24 cellular contexts compared by ENCODE assay signal in the genomic region with DNA sequence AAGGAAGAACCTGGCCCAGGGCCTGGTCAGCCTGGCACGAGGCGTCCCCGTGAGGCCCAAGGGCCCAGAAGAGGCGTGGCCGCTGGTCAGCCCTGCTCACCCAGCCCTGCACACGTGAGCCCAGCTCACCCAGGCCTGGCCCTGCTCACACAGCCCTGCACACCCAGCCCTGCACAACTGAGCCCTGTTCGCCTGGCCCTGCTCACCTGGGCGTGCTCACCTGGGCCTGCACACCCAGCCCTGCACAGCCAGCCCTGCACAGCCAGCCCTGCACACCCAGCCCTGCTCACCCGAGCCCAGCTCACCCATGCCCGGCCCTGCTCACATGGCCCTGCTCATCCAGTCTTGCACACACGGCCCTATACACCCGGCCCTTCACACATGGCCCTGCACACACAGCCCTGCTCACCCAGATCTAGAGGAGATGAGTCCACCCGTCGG. TPM values are rescaled to one million over a fixed set of nuclear protein-coding genes. Genes with fewer than 3 reads are reported as not detected.
DNase-seq lines count a peak whose midpoint lies in the region; ATAC-seq and TF ChIP-seq lines count a peak whose summit lies in the region.
"Had no signal": no experiment of that assay in that cellular context is flagged by ENCODE, and none has a peak within 500 bp of the region (broad histone marks: within the 10 kb centered on the region; RNA-seq: fewer than 3 reads in every experiment).

No MANE protein-coding gene starts in this region.

- peaks cover 2% of the 10 kb centered on the region; the same call in 1 of the 2 replicates for H3K36me3 Mint-ChIP-seq in WTC11

- no peaks in the 10 kb centered on the region for H3K4me1 Mint-ChIP-seq in WTC11

- no peak overlapping the region for H3K27ac ChIP-seq in psoas muscle
- H3K27ac ChIP-seq: breast epithelium, colonic mucosa, esophagus muscularis mucosa, hepatocyte, SK-N-MC had no signal

- TF ChIP-seq CTCF in WTC11 (IDR thresholded peaks at IDR 0.05) (no peak), psoas muscle (IDR thresholded peaks at IDR 0.05) (no peak)

- DNase-seq in WTC11 (ENCODE audit: low spot score) (peak; percentile 3), Right ventricle myocardium superior (peak; percentile 50), medulla oblongata (ENCODE audit: extremely low spot score) (peak; percentile 1), psoas muscle (peak; percentile 11 to 28), RKO (ENCODE audit: low spot score) (no peak), RPMI8226 (no peak)
- DNase-seq: activated CD4-positive, alpha-beta T cell treated with anti-CD3 and anti-CD28 coated beads, Interleukin-2, amount 50 U/mL, for 1 hour; activated naive CD4-positive, alpha-beta T cell treated with Interleukin-2 at 50 U/mL for 16 hours; amniotic stem cell; CD4-positive, CD25-positive, alpha-beta regulatory T cell; colonic mucosa; foreskin melanocyte; Kasumi-1; mammary epithelial cell; NCI-H524 treated with DMSO at 0.1 percent for 48 hours; stimulated activated CD8-positive, alpha-beta memory T cell treated with anti-CD3 and anti-CD28 coated beads, Interleukin-4, amount 100 ng/mL, for 48 hours; trophoblast cell had no signal

- no peaks in the 10 kb centered on the region for H3K9me3 ChIP-seq in psoas muscle
- H3K9me3 ChIP-seq: breast epithelium, colonic mucosa, esophagus muscularis mucosa had no signal

- no peak overlapping the region for H3K27ac Mint-ChIP-seq in WTC11
- H3K27ac Mint-ChIP-seq: CD4-positive, CD25-positive, alpha-beta regulatory T cell; T-helper 17 cell had no signal

- no peak overlapping the region for H3K4me3 ChIP-seq in psoas muscle
- H3K4me3 ChIP-seq: colonic mucosa, hepatocyte, SK-N-MC had no signal

- CTCF ChIA-PET in WTC11 (lab: Charles Lee): no interaction called here

- no peaks in the 10 kb centered on the region for H3K36me3 ChIP-seq in psoas muscle (ENCODE audit: insufficient read depth in 1 of 2, low read depth in 1 of 2)
- H3K36me3 ChIP-seq: breast epithelium, colonic mucosa had no signal

- H3K4me1 ChIP-seq in psoas muscle: no peaks in the 10 kb centered on the region
- H3K4me1 ChIP-seq: breast epithelium, colonic mucosa had no signal

- intact Hi-C loops in Right ventricle myocardium superior (cut with DNase I) (no loop called here), psoas muscle (cut with DNase I) (loop anchor here in 1 of 2 donors (10.0 kb wide), 1 partner anchor 84 kb away; no protein-coding TSS in a partner anchor)

- POLR2A ChIA-PET in WTC11 (lab: Charles Lee): no interaction called here

- no peak overlapping the region for H3K4me3 Mint-ChIP-seq in WTC11
- H3K4me3 Mint-ChIP-seq: CD4-positive, CD25-positive, alpha-beta regulatory T cell; T-helper 17 cell had no signal

- peaks cover 0 to 31% (median 15%) of the 10 kb centered on the region in 3 donors for H3K27me3 ChIP-seq in psoas muscle (ENCODE audit: insufficient read depth in 3 of 3, low read length in 2 of 3)
- H3K27me3 ChIP-seq: hepatocyte had no signal

- no peaks in the 10 kb centered on the region for H3K9me3 Mint-ChIP-seq in WTC11
- H3K9me3 Mint-ChIP-seq: CD4-positive, CD25-positive, alpha-beta regulatory T cell had no signal

- ATAC-seq in WTC11: no peak
- ATAC-seq in Right ventricle myocardium superior (ENCODE audit: poor library complexity): peak; percentile 44
- ATAC-seq in psoas muscle: no peak
- ATAC-seq in HG03521 (IDR thresholded peaks at IDR 0.05; ENCODE audit: unreplicated experiment): no peak
- no peak for ATAC-seq in GM21723 (IDR thresholded peaks at IDR 0.05; ENCODE audit: unreplicated experiment)
- ATAC-seq: T-helper 17 cell had no signal

- no peaks in the 10 kb centered on the region for H3K27me3 Mint-ChIP-seq in WTC11 (ENCODE audit: low read depth)
- H3K27me3 Mint-ChIP-seq: CD4-positive, CD25-positive, alpha-beta regulatory T cell had no signal

- WGBS in psoas muscle, 3 donors: 90 to 93% (median 92%) methylated on average over 14 of the region's 14 CpGs

TF ChIP-seq in WTC11, 78 proteins besides CTCF, POLR2A, EP300 and RAD21 (continues in another document):
- no peak for TF ChIP-seq USF1 (CRISPR knock-in tag; IDR thresholded peaks at IDR 0.05)
- TF ChIP-seq EMX1 (CRISPR knock-in tag; IDR thresholded peaks at IDR 0.05): no peak
- TF ChIP-seq, protein P1, sequence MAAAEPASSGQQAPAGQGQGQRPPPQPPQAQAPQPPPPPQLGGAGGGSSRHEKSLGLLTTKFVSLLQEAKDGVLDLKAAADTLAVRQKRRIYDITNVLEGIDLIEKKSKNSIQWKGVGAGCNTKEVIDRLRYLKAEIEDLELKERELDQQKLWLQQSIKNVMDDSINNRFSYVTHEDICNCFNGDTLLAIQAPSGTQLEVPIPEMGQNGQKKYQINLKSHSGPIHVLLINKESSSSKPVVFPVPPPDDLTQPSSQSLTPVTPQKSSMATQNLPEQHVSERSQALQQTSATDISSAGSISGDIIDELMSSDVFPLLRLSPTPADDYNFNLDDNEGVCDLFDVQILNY (CRISPR knock-in tag; IDR thresholded peaks at IDR 0.05): no peak
- TF ChIP-seq CREM (CRISPR knock-in tag; IDR thresholded peaks at IDR 0.05): no peak
- no peak for TF ChIP-seq ELF4 (CRISPR knock-in tag; IDR thresholded peaks at IDR 0.05; ENCODE audit: low read depth)
- TF ChIP-seq IRF2 (CRISPR knock-in tag; IDR thresholded peaks at IDR 0.05; ENCODE audit: borderline replicate concordance, low read depth): no peak
- TF ChIP-seq SOX15 (CRISPR knock-in tag; IDR thresholded peaks at IDR 0.05): no peak
- TF ChIP-seq, protein P2, sequence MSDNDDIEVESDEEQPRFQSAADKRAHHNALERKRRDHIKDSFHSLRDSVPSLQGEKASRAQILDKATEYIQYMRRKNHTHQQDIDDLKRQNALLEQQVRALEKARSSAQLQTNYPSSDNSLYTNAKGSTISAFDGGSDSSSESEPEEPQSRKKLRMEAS (CRISPR knock-in tag; IDR thresholded peaks at IDR 0.05): no peak
- TF ChIP-seq PRRX2 (CRISPR knock-in tag; IDR thresholded peaks at IDR 0.05): no peak
- TF ChIP-seq, protein P3, sequence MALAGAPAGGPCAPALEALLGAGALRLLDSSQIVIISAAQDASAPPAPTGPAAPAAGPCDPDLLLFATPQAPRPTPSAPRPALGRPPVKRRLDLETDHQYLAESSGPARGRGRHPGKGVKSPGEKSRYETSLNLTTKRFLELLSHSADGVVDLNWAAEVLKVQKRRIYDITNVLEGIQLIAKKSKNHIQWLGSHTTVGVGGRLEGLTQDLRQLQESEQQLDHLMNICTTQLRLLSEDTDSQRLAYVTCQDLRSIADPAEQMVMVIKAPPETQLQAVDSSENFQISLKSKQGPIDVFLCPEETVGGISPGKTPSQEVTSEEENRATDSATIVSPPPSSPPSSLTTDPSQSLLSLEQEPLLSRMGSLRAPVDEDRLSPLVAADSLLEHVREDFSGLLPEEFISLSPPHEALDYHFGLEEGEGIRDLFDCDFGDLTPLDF (CRISPR knock-in tag; IDR thresholded peaks at IDR 0.05): no peak
- TF ChIP-seq, protein P4, sequence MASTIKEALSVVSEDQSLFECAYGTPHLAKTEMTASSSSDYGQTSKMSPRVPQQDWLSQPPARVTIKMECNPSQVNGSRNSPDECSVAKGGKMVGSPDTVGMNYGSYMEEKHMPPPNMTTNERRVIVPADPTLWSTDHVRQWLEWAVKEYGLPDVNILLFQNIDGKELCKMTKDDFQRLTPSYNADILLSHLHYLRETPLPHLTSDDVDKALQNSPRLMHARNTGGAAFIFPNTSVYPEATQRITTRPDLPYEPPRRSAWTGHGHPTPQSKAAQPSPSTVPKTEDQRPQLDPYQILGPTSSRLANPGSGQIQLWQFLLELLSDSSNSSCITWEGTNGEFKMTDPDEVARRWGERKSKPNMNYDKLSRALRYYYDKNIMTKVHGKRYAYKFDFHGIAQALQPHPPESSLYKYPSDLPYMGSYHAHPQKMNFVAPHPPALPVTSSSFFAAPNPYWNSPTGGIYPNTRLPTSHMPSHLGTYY (CRISPR knock-in tag; IDR thresholded peaks at IDR 0.05): no peak
- TF ChIP-seq, protein P5, sequence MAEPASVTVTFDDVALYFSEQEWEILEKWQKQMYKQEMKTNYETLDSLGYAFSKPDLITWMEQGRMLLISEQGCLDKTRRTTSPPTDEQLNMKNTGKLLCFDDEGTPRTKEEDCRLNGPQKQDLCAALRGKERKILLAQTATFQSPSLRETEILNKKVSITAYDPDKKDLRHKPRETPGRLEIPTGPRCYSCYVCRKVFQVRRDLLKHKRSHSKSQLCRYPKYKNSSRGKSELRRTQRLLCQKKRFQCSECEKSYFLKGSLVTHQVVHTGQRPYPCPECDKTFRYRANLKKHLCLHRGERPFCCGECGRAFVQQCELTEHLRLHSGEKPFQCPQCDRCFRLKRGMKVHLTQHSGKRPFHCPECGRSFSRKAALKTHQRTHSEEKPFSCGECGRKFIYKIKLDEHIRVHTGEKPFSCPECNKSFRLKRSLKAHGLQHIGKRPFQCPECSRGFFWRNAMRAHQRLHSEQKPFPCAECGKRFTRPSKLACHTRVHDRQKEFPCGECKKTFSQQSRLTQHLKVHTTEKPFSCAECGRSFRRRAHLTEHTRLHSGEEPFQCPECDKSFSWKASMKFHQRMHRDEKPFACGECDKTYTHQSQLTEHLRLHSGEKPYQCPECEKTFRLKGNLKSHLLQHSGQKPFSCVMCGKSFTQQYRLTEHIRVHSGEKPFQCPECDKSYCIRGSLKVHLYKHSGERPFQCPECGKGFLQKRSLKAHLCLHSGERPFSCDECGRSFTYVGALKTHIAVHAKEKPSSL (CRISPR knock-in tag; conservative IDR thresholded peaks at IDR 0.05): no peak
- TF ChIP-seq TEAD1 (CRISPR knock-in tag; IDR thresholded peaks at IDR 0.05): no peak
- no peak for TF ChIP-seq NFYB (CRISPR knock-in tag; conservative IDR thresholded peaks at IDR 0.05; ENCODE audit: low read depth)

RNA-seq across cellular contexts. Expression of gene ZDHHC11, which starts 2.1 kb away (rescaled TPM):
- total RNA-seq in WTC11 (2021): 21.4 to 37.5 TPM (median 37.3 TPM) in 3 replicates
- 55.6 TPM for total RNA-seq in Right ventricle myocardium superior
- 1 to 10 TPM; 1.6 to 9.4 (median 2.8) TPM for total RNA-seq in psoas muscle
- 1 to 10 TPM in 1 of 3 donors, under 1 TPM in 2; 0.44 to 6.7 (median 0.51) TPM for polyA plus RNA-seq in psoas muscle
- polyA plus RNA-seq: CD4-positive, CD25-positive, alpha-beta regulatory T cell had no signal

RNA-seq across cellular contexts. Expression of gene BRD9, which starts 43.9 kb away (rescaled TPM):
- total RNA-seq in WTC11 (2021): 50.5 to 55.6 TPM (median 50.9 TPM) in 3 replicates
- total RNA-seq in Right ventricle myocardium superior: 28.0 TPM
- total RNA-seq in psoas muscle: 10 to 100 TPM; 21.3 to 28.0 (median 22.3) TPM
- 10 to 100 TPM; 18.7 to 26.6 (median 24.8) TPM for polyA plus RNA-seq in psoas muscle

RNA-seq across cellular contexts. Expression of gene TRIP13, which starts 44.0 kb away (rescaled TPM):
- total RNA-seq in WTC11 (2021) (31.4 to 35.0 TPM (median 33.7 TPM) in 3 replicates), Right ventricle myocardium superior (0.48 TPM), psoas muscle (under 1 TPM; 0.39 to 0.89 (median 0.76) TPM)
- 1 to 10 TPM in 1 of 3 donors, under 1 TPM in 2; 0.44 to 2.9 (median 0.83) TPM for polyA plus RNA-seq in psoas muscle

Comparison
In these comparisons a context has a peak if more than half of its experiments do, and no peak if none do; other contexts are left out.
1. DNase-seq: peak in WTC11 (single experiment), Right ventricle myocardium superior (single experiment), medulla oblongata (single experiment) and psoas muscle (2 of 2); none in RKO (single experiment) and RPMI8226 (single experiment).
2. RNA of gene TRIP13, which starts 44.0 kb away (total RNA-seq): 31.4 to 35.0 TPM in WTC11; 0.39 to 0.89 TPM in psoas muscle and 0.48 TPM in Right ventricle myocardium superior (single experiment); every median in the first group is over 10 times any median in the second.